ENCODE assay signal across 33 cellular contexts in genomic region chr7:105738133-105738532, GRCh38.
A peak's percentile ranks its signal among the peaks of the same experiment; 100 is the strongest.
DNase-seq lines count a peak whose midpoint lies in the region; ATAC-seq, FAIRE-seq and TF ChIP-seq lines count a peak whose summit lies in the region.
"Had no signal": no experiment of that assay in that cellular context is flagged by ENCODE, and none has a peak within 500 bp of the region (broad histone marks: within the 10 kb centered on the region; RNA-seq: fewer than 3 reads in every experiment).

No MANE protein-coding gene starts in this region.

- H3K9ac ChIP-seq in K562 (ENCODE audit: insufficient read depth in 1 of 2, low read depth in 2 of 2, low read length in 2 of 2) = no peak overlapping the region
- H3K9ac ChIP-seq: KMS-11 had no signal

- H3K4me3 ChIP-seq in K562 = no peak overlapping the region
- H3K4me3 ChIP-seq in SJCRH30 = no peak overlapping the region
- H3K4me3 ChIP-seq: cardiac muscle cell, heart right ventricle, left ventricle myocardium inferior, ovary had no signal

- H3K36me3 ChIP-seq in K562 (ENCODE audit: control insufficient read depth, insufficient read depth, low read length) = no peaks in the 10 kb centered on the region
- H3K36me3 ChIP-seq in SJCRH30 = no peaks in the 10 kb centered on the region
- H3K36me3 ChIP-seq: cardiac muscle cell, heart right ventricle, left ventricle myocardium inferior, ovary, WERI-Rb-1 had no signal

- DNase-seq in HFFc6 (no peak), K562 (ENCODE audit: extremely low read depth in 1 of 4, low spot score in 3 of 4) (no peak), mesothelial cell of epicardium (ENCODE audit: low spot score in 2 of 2, unreplicated experiment in 2 of 2) (no peak), SJCRH30 (no peak), GM19239 (ENCODE audit: insufficient read length, low spot score) (no peak)
- DNase-seq: activated CD4-positive, alpha-beta T cell treated with anti-CD3 and anti-CD28 coated beads for 48 hours; activated gamma-delta T cell treated with Interleukin-2 at 50 U/mL for 16 hours; activated naive CD8-positive, alpha-beta T cell treated with anti-CD3 and anti-CD28 coated beads, Interleukin-2, amount 10 ng/mL, durations not matched to agents 7 days and 5 days; aorta; C1 segment of cervical spinal cord; cortex of kidney; effector memory CD4-positive, alpha-beta T cell; erythroblast; heart right ventricle; left ventricle myocardium inferior; mesenchymal stem cell; NCI-H1436; NCI-H2081; NCI-H524 treated with DMSO at 0.1 percent for 48 hours; NK-92 treated with Interleukin-12 subunit alpha and Interleukin-12 subunit beta, amount 100 ng/mL, for 24 hours; ovary; SHP77 treated with DMSO at 0.1 percent for 48 hours; small intestine; stimulated activated naive CD8-positive, alpha-beta T cell treated with anti-CD3 and anti-CD28 coated beads, Interleukin-15, amount 100 ng/mL, for 72 hours; T1000; WERI-Rb-1 had no signal

- no peak for FAIRE-seq in K562 (lab: Jason Lieb, UNC)
- no peak for FAIRE-seq in GM19239 (lab: Jason Lieb, UNC)
- FAIRE-seq: frontal cortex, H1, keratinocyte, small intestine had no signal

- H3K27me3 Mint-ChIP-seq in HFFc6 (ENCODE audit: insufficient read depth) = peaks cover 3% of the 10 kb centered on the region
- no peaks in the 10 kb centered on the region for H3K27me3 Mint-ChIP-seq in mesothelial cell of epicardium (ENCODE audit: low read depth)
- H3K27me3 Mint-ChIP-seq: activated naive CD8-positive, alpha-beta T cell treated with anti-CD3 and anti-CD28 coated beads, Interleukin-2, amount 10 ng/mL, durations not matched to agents 7 days and 5 days had no signal

- H3K4me1 ChIP-seq in K562 (replicated peaks in 1 of 2; ENCODE audit: control insufficient read depth in 2 of 2, insufficient read depth in 2 of 2, low read length in 2 of 2) = no peaks in the 10 kb centered on the region; a peak in 1 of 5 replicates
- H3K4me1 ChIP-seq in SJCRH30 = peaks cover 16% of the 10 kb centered on the region
- H3K4me1 ChIP-seq: left ventricle myocardium inferior had no signal

- no peak overlapping the region for H3K4me3 Mint-ChIP-seq in HFFc6
- no peak overlapping the region for H3K4me3 Mint-ChIP-seq in mesothelial cell of epicardium
- H3K4me3 Mint-ChIP-seq: activated naive CD8-positive, alpha-beta T cell treated with anti-CD3 and anti-CD28 coated beads, Interleukin-2, amount 10 ng/mL, durations not matched to agents 7 days and 5 days; stimulated activated naive CD8-positive, alpha-beta T cell treated with anti-CD3 and anti-CD28 coated beads, Interleukin-15, amount 100 ng/mL, for 72 hours had no signal

- peaks cover 9% of the 10 kb centered on the region for H4K20me1 ChIP-seq in K562 (replicated peaks; ENCODE audit: control insufficient read depth, insufficient read depth, low read length)

- H3K9me3 Mint-ChIP-seq in HFFc6 = no peaks in the 10 kb centered on the region
- H3K9me3 Mint-ChIP-seq in mesothelial cell of epicardium = peaks cover 4% of the 10 kb centered on the region

- TF ChIP-seq CTCF in C4-2B (conservative IDR thresholded peaks at IDR 0.05) (0 out of 2 replicates have a peak, but pooled peaks have one; percentile 15), HFFc6 (IDR thresholded peaks at IDR 0.05) (peak; percentile 18; the same call in 1 of the 2 replicates), K562 (IDR thresholded peaks at IDR 0.05 in 2 of 3, conservative IDR thresholded peaks at IDR 0.05 in 1 of 3; ENCODE audit: insufficient read depth in 2 of 3, low read depth in 1 of 3, low read length in 3 of 3) (peak in 2 of 3 experiments; percentile 12; a peak in 1 of 6 replicates), mesothelial cell of epicardium (IDR thresholded peaks at IDR 0.05; ENCODE audit: unreplicated experiment) (peak; percentile 18)

- H3K9me1 ChIP-seq in K562 (ENCODE audit: control insufficient read depth, insufficient read depth, low read length) = no peaks in the 10 kb centered on the region

- CTCF ChIA-PET in K562 (lab: Yijun Ruan, JAX; ENCODE audit: low intra/inter-chr PET ratio) = no interaction called here

- H2AFZ ChIP-seq in K562 (ENCODE audit: low read depth, low read length) = no peak overlapping the region

- no peak overlapping the region for H3K27ac Mint-ChIP-seq in HFFc6
- H3K27ac Mint-ChIP-seq in mesothelial cell of epicardium = no peak overlapping the region
- H3K27ac Mint-ChIP-seq: activated naive CD8-positive, alpha-beta T cell treated with anti-CD3 and anti-CD28 coated beads, Interleukin-2, amount 10 ng/mL, durations not matched to agents 7 days and 5 days; stimulated activated naive CD8-positive, alpha-beta T cell treated with anti-CD3 and anti-CD28 coated beads, Interleukin-15, amount 100 ng/mL, for 72 hours had no signal

- TF ChIP-seq RAD21 in K562 (CRISPR knock-in tag; conservative IDR thresholded peaks at IDR 0.05 in 1 of 2, IDR thresholded peaks at IDR 0.05 in 1 of 2) = no peak

- H3K4me1 Mint-ChIP-seq in HFFc6 (ENCODE audit: low read depth) = peaks cover 22% of the 10 kb centered on the region
- peaks cover 20% of the 10 kb centered on the region for H3K4me1 Mint-ChIP-seq in mesothelial cell of epicardium

- no peaks in the 10 kb centered on the region for H3K36me3 Mint-ChIP-seq in HFFc6 (ENCODE audit: low read depth)
- H3K36me3 Mint-ChIP-seq in mesothelial cell of epicardium = peaks cover 4% of the 10 kb centered on the region
- H3K36me3 Mint-ChIP-seq: activated naive CD8-positive, alpha-beta T cell treated with anti-CD3 and anti-CD28 coated beads, Interleukin-2, amount 10 ng/mL, durations not matched to agents 7 days and 5 days had no signal

- no peak for TF ChIP-seq EP300 in K562 (IDR thresholded peaks at IDR 0.05; ENCODE audit: low read length)

- H3K79me2 ChIP-seq in K562 (ENCODE audit: control insufficient read depth, insufficient read depth, low read length) = no peaks in the 10 kb centered on the region

- H3K27me3 ChIP-seq in K562 (ENCODE audit: control insufficient read depth in 2 of 2, insufficient read depth in 2 of 2, low read length in 2 of 2) = peaks cover 10 to 11% of the 10 kb centered on the region in 2 experiments; a peak in 4 of 5 replicates
- H3K27me3 ChIP-seq in SJCRH30 = no peaks in the 10 kb centered on the region
- H3K27me3 ChIP-seq: cardiac muscle cell, heart right ventricle, ovary had no signal

- H3K4me2 ChIP-seq in K562 (ENCODE audit: insufficient read depth, low read length) = no peak overlapping the region
- H3K4me2 ChIP-seq: KMS-11 had no signal

- no peak overlapping the region for H3K27ac ChIP-seq in C4-2B
- no peak overlapping the region for H3K27ac ChIP-seq in K562 (ENCODE audit: extremely low read depth, low read depth, low read length)
- no peak overlapping the region for H3K27ac ChIP-seq in SJCRH30
- H3K27ac ChIP-seq: cardiac muscle cell, heart right ventricle, KMS-11, left ventricle myocardium inferior, ovary, WERI-Rb-1 had no signal

- WGBS in K562 (ENCODE audit: insufficient coverage, low coverage, missing lambda C conversion rate) = 3% methylated on average over 2 of the region's 2 CpGs

- no TSS peak for BruUV-seq in K562 (replicated peaks; lab: Mats Ljungman, UMichigan)

- intact Hi-C loops in K562 (cut with micrococcal nuclease) = loop anchor here (5.0 kb wide), 1 partner anchor 86 kb away; no protein-coding TSS in a partner anchor

- in situ Hi-C loops in K562 (cut with MboI) = no loop called here

- ATAC-seq in K562 = no peak
- no peak for ATAC-seq in HG03025 (IDR thresholded peaks at IDR 0.05; ENCODE audit: low FRiP score, unreplicated experiment)
- ATAC-seq: heart right ventricle; stimulated activated naive CD8-positive, alpha-beta T cell treated with anti-CD3 and anti-CD28 coated beads, Interleukin-15, amount 100 ng/mL, for 72 hours had no signal

- POLR2A ChIA-PET in K562 (lab: Yijun Ruan, JAX) = interaction anchor here (1.1 to 1.9 kb wide), 3 partner anchors 10 to 13 kb away, joined by 3 to 5 read pairs (median 4); no protein-coding TSS in a partner anchor

- TF ChIP-seq POLR2A in K562 (conservative IDR thresholded peaks at IDR 0.05) = no peak

- H3K9me3 ChIP-seq in K562 (replicated peaks; ENCODE audit: control insufficient read depth, insufficient read depth, low read depth, low read length) (no peaks in the 10 kb centered on the region), SJCRH30 (replicated peaks) (no peaks in the 10 kb centered on the region)
- H3K9me3 ChIP-seq: heart right ventricle, left ventricle myocardium inferior, ovary had no signal

TF ChIP-seq in K562, 482 proteins besides CTCF, POLR2A, EP300 and RAD21:
- TF ChIP-seq ZFPM2 (CRISPR knock-in tag; IDR thresholded peaks at IDR 0.05) = no peak
- no peak for TF ChIP-seq POLR2AphosphoS2 (IDR thresholded peaks at IDR 0.05; ENCODE audit: low read length)
- no peak for TF ChIP-seq TARDBP (IDR thresholded peaks at IDR 0.05)
TF ChIP-seq in K562: peak in this region for 0.
